Comparison of ENCODE assay signal across 9 cellular contexts in the genomic region with DNA sequence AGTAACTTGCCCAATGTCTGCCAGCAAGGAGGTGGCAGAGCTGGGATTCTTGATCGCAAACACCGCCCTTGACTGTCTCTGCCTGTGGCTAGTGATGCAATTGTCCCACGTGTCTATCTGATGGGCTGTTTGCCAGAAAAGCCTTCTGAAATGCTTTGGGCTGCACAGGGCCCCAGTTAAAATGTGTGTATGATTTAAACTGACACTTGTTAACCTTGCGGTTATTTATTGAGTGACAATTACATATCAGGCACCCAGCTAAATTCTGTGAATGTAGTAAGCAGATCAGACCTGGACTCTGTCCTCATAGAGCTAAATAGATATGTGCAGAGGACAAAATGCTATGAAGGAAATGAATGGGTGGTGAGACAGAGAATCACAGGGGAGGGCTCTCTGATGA. TPM values are rescaled to one million over a fixed set of nuclear protein-coding genes. Genes with fewer than 3 reads are reported as not detected.
A peak's percentile ranks its signal among the peaks of the same experiment; 100 is the strongest.
DNase-seq lines count a peak whose midpoint lies in the region; ATAC-seq and TF ChIP-seq lines count a peak whose summit lies in the region.
"Had no signal": no experiment of that assay in that cellular context is flagged by ENCODE, and none has a peak within 500 bp of the region (broad histone marks: within the 10 kb centered on the region; RNA-seq: fewer than 3 reads in every experiment).

No MANE protein-coding gene starts in this region.

- H3K27me3 ChIP-seq in esophagus squamous epithelium, result no peaks in the 10 kb centered on the region

- H3K4me1 ChIP-seq in esophagus squamous epithelium, result peaks cover 5 to 43% (median 8%) of the 10 kb centered on the region in 3 donors

- peak; percentile 92 for DNase-seq in Caki2 (ENCODE audit: low read depth)
- DNase-seq in LoVo (ENCODE audit: low spot score), result peak; percentile 88
- peak; percentile 65 for DNase-seq in activated CD4-positive, alpha-beta T cell treated with anti-CD3 and anti-CD28 coated beads for 48 hours
- no peak for DNase-seq in esophagus squamous epithelium (lab: John Stamatoyannopoulos, UW)
- peak; percentile 84 for DNase-seq in renal cortical epithelial cell (ENCODE audit: low read depth)
- no peak for DNase-seq in NCI-H1930 (lab: John Stamatoyannopoulos, UW)
- DNase-seq in NCI-H1417 treated with DMSO at 0.1 percent for 48 hours (lab: John Stamatoyannopoulos, UW), result no peak

- H3K36me3 ChIP-seq in esophagus squamous epithelium, result no peaks in the 10 kb centered on the region

- WGBS in esophagus squamous epithelium, 2 donors, result 14 to 20% methylated on average over 3 to 4 of the region's 4 CpGs

- no peak for ATAC-seq in GM19351 (IDR thresholded peaks at IDR 0.05; ENCODE audit: unreplicated experiment)

- no peak overlapping the region for H3K4me3 ChIP-seq in esophagus squamous epithelium

- in situ Hi-C loops in Caki2 (cut with HindIII; ENCODE audit: low pct_unique_long_range_greater_than_20kb, low sequenced_read_pairs), result no loop called here

- no peak for TF ChIP-seq POLR2A in esophagus squamous epithelium (IDR thresholded peaks at IDR 0.05)

- intact Hi-C loops in esophagus squamous epithelium (cut with DNase I), result no loop called here

- no peak for TF ChIP-seq CTCF in esophagus squamous epithelium (IDR thresholded peaks at IDR 0.05)

- peaks cover 0 to 13% (median 0%) of the 10 kb centered on the region in 3 donors for H3K9me3 ChIP-seq in esophagus squamous epithelium

- H3K27ac ChIP-seq in esophagus squamous epithelium, result peak overlapping the region in 3 of 4 donors; percentile 37 to 46 (median 42)

RNA-seq across cellular contexts. Expression of a gene that starts 11.6 kb away (rescaled TPM):
- total RNA-seq in Caki2 (2014; rRNA removed; shearing (Covaris generic); ENCODE audit: low replicate concordance), result not detected in 2 replicates
- not detected for total RNA-seq in esophagus squamous epithelium
- not detected in 2 replicates for total RNA-seq in renal cortical epithelial cell
- total RNA-seq: mononuclear cell had no signal

Comparison
In these comparisons a context has a peak if more than half of its experiments do, and no peak if none do; other contexts are left out.
1. DNase-seq: peak in Caki2 (single experiment), LoVo (single experiment), activated CD4-positive, alpha-beta T cell treated with anti-CD3 and anti-CD28 coated beads for 48 hours (single experiment) and renal cortical epithelial cell (single experiment); none in esophagus squamous epithelium (single experiment), NCI-H1930 (0 of 2) and NCI-H1417 treated with DMSO at 0.1 percent for 48 hours (single experiment).